1 cellular context compared by ENCODE assay signal in genomic region chr19:47352095-47352494, GRCh38.
TF ChIP-seq lines count a peak whose summit lies in the region.

No MANE protein-coding gene starts in this region.

TF ChIP-seq in IMR-90, 13 proteins besides CTCF, POLR2A, EP300 and RAD21:
- TF ChIP-seq CEBPB (IDR thresholded peaks at IDR 0.05; ENCODE audit: low read depth, low read length) (no peak), USF2 (IDR thresholded peaks at IDR 0.05; ENCODE audit: low read depth, low read length) (peak; percentile 11; the same call in 1 of the 2 replicates), RCOR1 (IDR thresholded peaks at IDR 0.05; ENCODE audit: insufficient replicate concordance, low read length) (no peak), BHLHE40 (IDR thresholded peaks at IDR 0.05; ENCODE audit: low read depth, low read length) (no peak)
- TF ChIP-seq, protein P1, sequence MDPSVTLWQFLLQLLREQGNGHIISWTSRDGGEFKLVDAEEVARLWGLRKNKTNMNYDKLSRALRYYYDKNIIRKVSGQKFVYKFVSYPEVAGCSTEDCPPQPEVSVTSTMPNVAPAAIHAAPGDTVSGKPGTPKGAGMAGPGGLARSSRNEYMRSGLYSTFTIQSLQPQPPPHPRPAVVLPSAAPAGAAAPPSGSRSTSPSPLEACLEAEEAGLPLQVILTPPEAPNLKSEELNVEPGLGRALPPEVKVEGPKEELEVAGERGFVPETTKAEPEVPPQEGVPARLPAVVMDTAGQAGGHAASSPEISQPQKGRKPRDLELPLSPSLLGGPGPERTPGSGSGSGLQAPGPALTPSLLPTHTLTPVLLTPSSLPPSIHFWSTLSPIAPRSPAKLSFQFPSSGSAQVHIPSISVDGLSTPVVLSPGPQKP (IDR thresholded peaks at IDR 0.05; ENCODE audit: borderline replicate concordance, low read depth, low read length) = no peak
TF ChIP-seq in IMR-90: peak in this region for 1.
